Comparison of ENCODE assay signal across 2 cellular contexts in the genomic region with DNA sequence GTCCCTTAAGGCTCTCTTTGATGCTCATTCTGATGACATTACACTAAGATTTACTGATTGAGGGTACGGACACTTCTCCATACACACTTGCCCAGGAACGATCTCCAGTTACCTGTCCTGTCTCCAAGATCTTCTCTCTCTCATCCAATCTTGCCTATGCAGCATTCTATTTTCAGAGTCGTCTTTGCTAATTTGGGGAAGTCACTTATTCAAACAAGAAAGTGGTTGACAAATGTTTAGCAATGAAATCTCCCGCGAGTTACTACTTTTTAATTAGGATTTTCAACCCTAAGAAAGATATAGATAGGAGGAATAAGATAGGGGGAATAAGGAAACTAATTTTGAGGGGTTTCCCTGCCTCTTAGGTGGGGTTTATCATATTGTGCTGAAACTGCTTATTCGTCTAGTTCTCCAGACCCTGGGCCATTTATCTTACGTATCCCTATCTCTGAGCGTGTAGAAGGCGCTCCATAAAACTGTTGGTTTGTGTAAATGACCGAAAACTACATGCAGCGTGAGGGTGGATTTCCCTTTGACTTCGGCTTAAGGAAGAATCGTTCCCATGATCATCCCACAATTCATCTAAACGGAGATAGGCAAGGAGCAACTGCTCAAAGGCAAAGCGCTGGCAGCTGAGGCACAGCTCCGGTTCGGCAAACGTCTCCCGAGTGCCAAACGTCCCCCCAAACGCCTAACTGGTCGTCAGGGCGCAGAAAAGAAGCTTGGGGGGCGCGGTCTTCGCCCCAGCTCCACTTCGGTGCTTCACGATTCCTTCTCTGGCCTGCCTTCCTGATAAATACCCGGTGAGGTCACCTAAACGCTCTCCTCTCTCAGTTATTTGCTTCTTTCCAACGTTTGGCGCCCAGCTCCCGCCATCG.
A peak's percentile ranks its signal among the peaks of the same experiment; 100 is the strongest.
TF ChIP-seq lines count a peak whose summit lies in the region.

No MANE protein-coding gene starts in this region.

TF ChIP-seq in A549, 52 proteins besides CTCF, POLR2A, EP300 and RAD21:
- TF ChIP-seq NR3C1 (IDR thresholded peaks at IDR 0.05) (no peak), E2F6 (IDR thresholded peaks at IDR 0.05; ENCODE audit: borderline replicate concordance, low read depth) (no peak), CBX2 (IDR thresholded peaks at IDR 0.05; ENCODE audit: borderline replicate concordance, low read depth) (no peak), HOXB5 (CRISPR knock-in tag; IDR thresholded peaks at IDR 0.05) (no peak), FOSL2 (IDR thresholded peaks at IDR 0.05) (no peak), FOSL2 (CRISPR knock-in tag; IDR thresholded peaks at IDR 0.05) (no peak), USF2 (IDR thresholded peaks at IDR 0.05) (no peak), FOXS1 (CRISPR knock-in tag; IDR thresholded peaks at IDR 0.05) (no peak), CHD4 (IDR thresholded peaks at IDR 0.05; ENCODE audit: borderline replicate concordance) (no peak), HEYL (CRISPR knock-in tag; IDR thresholded peaks at IDR 0.05) (no peak), HOXB13 (CRISPR knock-in tag; IDR thresholded peaks at IDR 0.05; ENCODE audit: low read depth) (no peak), HOXA7 (CRISPR knock-in tag; IDR thresholded peaks at IDR 0.05) (no peak), PHF8 (IDR thresholded peaks at IDR 0.05; ENCODE audit: borderline replicate concordance, low read depth) (no peak), HES2 (IDR thresholded peaks at IDR 0.05) (no peak), FOSB (CRISPR knock-in tag; IDR thresholded peaks at IDR 0.05) (no peak), PBX3 (IDR thresholded peaks at IDR 0.05) (no peak)
- TF ChIP-seq, protein P1, sequence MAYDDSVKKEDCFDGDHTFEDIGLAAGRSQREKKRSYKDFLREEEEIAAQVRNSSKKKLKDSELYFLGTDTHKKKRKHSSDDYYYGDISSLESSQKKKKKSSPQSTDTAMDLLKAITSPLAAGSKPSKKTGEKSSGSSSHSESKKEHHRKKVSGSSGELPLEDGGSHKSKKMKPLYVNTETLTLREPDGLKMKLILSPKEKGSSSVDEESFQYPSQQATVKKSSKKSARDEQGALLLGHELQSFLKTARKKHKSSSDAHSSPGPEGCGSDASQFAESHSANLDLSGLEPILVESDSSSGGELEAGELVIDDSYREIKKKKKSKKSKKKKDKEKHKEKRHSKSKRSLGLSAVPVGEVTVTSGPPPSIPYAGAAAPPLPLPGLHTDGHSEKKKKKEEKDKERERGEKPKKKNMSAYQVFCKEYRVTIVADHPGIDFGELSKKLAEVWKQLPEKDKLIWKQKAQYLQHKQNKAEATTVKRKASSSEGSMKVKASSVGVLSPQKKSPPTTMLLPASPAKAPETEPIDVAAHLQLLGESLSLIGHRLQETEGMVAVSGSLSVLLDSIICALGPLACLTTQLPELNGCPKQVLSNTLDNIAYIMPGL (CRISPR knock-in tag; IDR thresholded peaks at IDR 0.05; ENCODE audit: borderline replicate concordance): no peak

TF ChIP-seq in H1, 55 proteins besides CTCF, POLR2A, EP300 and RAD21:
- TF ChIP-seq EZH2 (IDR thresholded peaks at IDR 0.05; ENCODE audit: low read depth, low read length, severe bottlenecking) (no peak), SP1 (IDR thresholded peaks at IDR 0.05; ENCODE audit: low read depth, low read length) (no peak; the same call in 1 of the 2 replicates), RXRA (IDR thresholded peaks at IDR 0.05; ENCODE audit: insufficient read depth, low read depth, low read length) (no peak), MAFK (IDR thresholded peaks at IDR 0.05; ENCODE audit: low read depth, low read length) (no peak), SIN3A (conservative IDR thresholded peaks at IDR 0.05 in 1 of 2, IDR thresholded peaks at IDR 0.05 in 1 of 2; ENCODE audit: low read depth in 1 of 2, low read length in 2 of 2) (no peak), TEAD4 (IDR thresholded peaks at IDR 0.05; ENCODE audit: low read depth, low read length) (no peak), E2F6 (IDR thresholded peaks at IDR 0.05) (no peak), POLR2AphosphoS5 (IDR thresholded peaks at IDR 0.05; ENCODE audit: low read depth, low read length) (peak; percentile 56; the same call in 1 of the 2 replicates), SP2 (IDR thresholded peaks at IDR 0.05; ENCODE audit: low read length) (no peak), TAF1 (IDR thresholded peaks at IDR 0.05; ENCODE audit: low read depth, low read length) (no peak; the same call in 1 of the 2 replicates), CBX8 (IDR thresholded peaks at IDR 0.05; ENCODE audit: borderline replicate concordance, low read depth, low read length) (no peak), HDAC6 (IDR thresholded peaks at IDR 0.05; ENCODE audit: low read depth, low read length) (no peak), CREB1 (IDR thresholded peaks at IDR 0.05) (no peak), KDM1A (IDR thresholded peaks at IDR 0.05; ENCODE audit: borderline replicate concordance, low read length) (no peak), TCF12 (IDR thresholded peaks at IDR 0.05; ENCODE audit: low read depth, low read length) (no peak), ATF3 (IDR thresholded peaks at IDR 0.05; ENCODE audit: insufficient read depth, low read depth, low read length) (no peak), SP4 (IDR thresholded peaks at IDR 0.05; ENCODE audit: low read length) (no peak), PHF8 (conservative IDR thresholded peaks at IDR 0.05; ENCODE audit: low read depth, low read length) (0 out of 2 replicates have a peak, but pooled peaks have one; percentile 45), SAP30 (IDR thresholded peaks at IDR 0.05; ENCODE audit: insufficient read depth, insufficient replicate concordance, low read length) (no peak), CHD2 (IDR thresholded peaks at IDR 0.05; ENCODE audit: low read length) (no peak), HDAC2 (IDR thresholded peaks at IDR 0.05; ENCODE audit: borderline replicate concordance in 1 of 2, low read depth in 2 of 2, low read length in 2 of 2) (no peak), GABPA (IDR thresholded peaks at IDR 0.05; ENCODE audit: borderline replicate concordance, insufficient read depth, low read length) (no peak), JUN (IDR thresholded peaks at IDR 0.05; ENCODE audit: low read depth, low read length) (no peak), ASH2L (IDR thresholded peaks at IDR 0.05; ENCODE audit: low read length) (no peak), KDM4A (IDR thresholded peaks at IDR 0.05; ENCODE audit: low read depth, low read length, severe bottlenecking) (peak; percentile 72)
